Comparison of ENCODE assay signal across 20 cellular contexts in the genomic region with DNA sequence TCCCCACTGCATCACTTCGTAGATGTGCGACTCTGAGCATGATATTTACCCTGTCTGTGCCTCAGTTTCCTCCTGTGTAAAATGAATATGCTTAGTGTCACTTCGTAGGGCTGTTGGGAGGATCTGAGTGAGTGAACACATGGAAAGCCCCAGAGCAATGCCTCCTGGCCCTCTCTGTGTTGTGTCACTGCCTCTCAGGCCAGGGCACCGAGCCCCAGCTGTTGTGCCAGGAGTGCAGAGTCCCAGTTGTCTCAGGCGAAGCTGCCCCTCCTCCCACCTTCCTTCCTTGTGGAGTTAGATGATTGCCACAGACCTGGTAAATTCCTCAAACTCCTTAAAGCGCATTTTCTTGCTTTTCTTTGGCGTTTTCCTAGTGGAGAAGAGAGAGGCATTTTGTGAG. TPM values are rescaled to one million over a fixed set of nuclear protein-coding genes. Genes with fewer than 3 reads are reported as not detected.
DNase-seq lines count a peak whose midpoint lies in the region; ATAC-seq, FAIRE-seq and TF ChIP-seq lines count a peak whose summit lies in the region.
"Had no signal": no experiment of that assay in that cellular context is flagged by ENCODE, and none has a peak within 500 bp of the region (broad histone marks: within the 10 kb centered on the region; RNA-seq: fewer than 3 reads in every experiment).

No MANE protein-coding gene starts in this region.

- H2BK12ac ChIP-seq in mesenchymal stem cell (ENCODE audit: low read length in 2 of 2), result no peak overlapping the region

- WGBS in HepG2 (ENCODE audit: low lambda C conversion rate), result 40% methylated on average over 7 of the region's 7 CpGs
- 78% methylated on average over 7 of the region's 7 CpGs for WGBS in mesenchymal stem cell

- peaks cover 21% of the 10 kb centered on the region for H3K79me2 ChIP-seq in HepG2 (ENCODE audit: insufficient read depth, low read length)

- ATAC-seq in HepG2, result no peak
- ATAC-seq in HG03108 (IDR thresholded peaks at IDR 0.05; ENCODE audit: unreplicated experiment), result no peak
- ATAC-seq: CD8-positive, alpha-beta T cell; HCT116 had no signal

- in situ Hi-C loops in HepG2 (cut with HindIII; ENCODE audit: extremely low pct_ligation_motif_present, low pct_unique_long_range_greater_than_20kb), result no loop called here

- no peak overlapping the region for H2AK5ac ChIP-seq in mesenchymal stem cell (ENCODE audit: low read length, severe bottlenecking)

- H3K27ac ChIP-seq in WERI-Rb-1 (peak overlapping the region; percentile 37), HepG2 (ENCODE audit: extremely low read length, insufficient read depth, low read length) (no peak overlapping the region), mesenchymal stem cell (ENCODE audit: low read length, poor library complexity, severe bottlenecking) (no peak overlapping the region)
- H3K27ac ChIP-seq: 22Rv1, BLaER1, C4-2B, GM23248 had no signal

- no peak overlapping the region for H3K4ac ChIP-seq in mesenchymal stem cell (ENCODE audit: low read depth in 1 of 2, low read length in 2 of 2)

- no peak overlapping the region for H2BK120ac ChIP-seq in mesenchymal stem cell (ENCODE audit: low read depth, low read length)

- H3K9me3 ChIP-seq in WERI-Rb-1 (ENCODE audit: severe bottlenecking) (peaks cover 3% of the 10 kb centered on the region), HepG2 (ENCODE audit: low read length) (no peaks in the 10 kb centered on the region), mesenchymal stem cell (ENCODE audit: control insufficient read depth, low read length) (no peaks in the 10 kb centered on the region)
- H3K9me3 ChIP-seq: BLaER1, Caco-2 had no signal

- H3K18ac ChIP-seq in mesenchymal stem cell (ENCODE audit: low read depth in 1 of 2, low read length in 2 of 2), result no peak overlapping the region

- no peak for TF ChIP-seq RAD21 in HepG2 (CRISPR knock-in tag; IDR thresholded peaks at IDR 0.05)

- H3K4me3 ChIP-seq in WERI-Rb-1 (ENCODE audit: low read depth, low read length), result no peak overlapping the region
- no peak overlapping the region for H3K4me3 ChIP-seq in HepG2 (replicated peaks in 1 of 3; ENCODE audit: insufficient read depth in 1 of 3, low read depth in 2 of 3, low read length in 3 of 3)
- H3K4me3 ChIP-seq in mesenchymal stem cell (ENCODE audit: insufficient read depth in 1 of 2, low read depth in 1 of 2, low read length in 2 of 2), result no peak overlapping the region
- H3K4me3 ChIP-seq: BLaER1, GM23248 had no signal

- H2BK15ac ChIP-seq in mesenchymal stem cell (ENCODE audit: low read depth, poor library complexity, severe bottlenecking), result no peak overlapping the region

- DNase-seq in WERI-Rb-1 (no peak), HepG2 (ENCODE audit: low spot score) (no peak), mesenchymal stem cell (no peak), SHP77 treated with DMSO at 0.1 percent for 48 hours (lab: John Stamatoyannopoulos, UW) (no peak), NK-92 (lab: John Stamatoyannopoulos, UW; ENCODE audit: unreplicated experiment) (no peak)
- DNase-seq: Caco-2; CD4-positive, CD25-positive, alpha-beta regulatory T cell; CD8-positive, alpha-beta T cell; DMS153; DND-41; GM23248; H9 had no signal

- intact Hi-C loops in HepG2 (cut with micrococcal nuclease; ENCODE audit: unreplicated experiment), result no loop called here

- H3K27me3 ChIP-seq in WERI-Rb-1 (ENCODE audit: insufficient read depth, low read depth, severe bottlenecking), result no peaks in the 10 kb centered on the region
- no peaks in the 10 kb centered on the region; a peak in 1 of 5 replicates for H3K27me3 ChIP-seq in HepG2 (ENCODE audit: control insufficient read depth in 1 of 2, insufficient read depth in 2 of 2, low read length in 2 of 2)
- no peaks in the 10 kb centered on the region for H3K27me3 ChIP-seq in mesenchymal stem cell (ENCODE audit: control insufficient read depth in 1 of 2, insufficient read depth in 1 of 2, low read length in 2 of 2)
- H3K27me3 ChIP-seq: BLaER1 had no signal

- TF ChIP-seq POLR2A in HepG2 (IDR thresholded peaks at IDR 0.05; ENCODE audit: insufficient read depth in 1 of 2, low read depth in 2 of 2, low read length in 2 of 2), result no peak

- H2AFZ ChIP-seq in HepG2 (ENCODE audit: low read length) (no peak overlapping the region), mesenchymal stem cell (ENCODE audit: low read depth, low read length) (no peak overlapping the region)
- H2AFZ ChIP-seq: GM23248 had no signal

- no peak for TF ChIP-seq EP300 in HepG2 (IDR thresholded peaks at IDR 0.05; ENCODE audit: low read depth in 2 of 2, low read length in 2 of 2)
- TF ChIP-seq EP300 in HepG2 (CRISPR knock-in tag; IDR thresholded peaks at IDR 0.05; ENCODE audit: borderline replicate concordance), result no peak

- H4K91ac ChIP-seq in mesenchymal stem cell (ENCODE audit: low read length), result peak overlapping the region; percentile 28

- H3K9ac ChIP-seq in HepG2 (ENCODE audit: insufficient read depth, low read depth, low read length), result no peak overlapping the region
- H3K9ac ChIP-seq in mesenchymal stem cell (ENCODE audit: low read length), result no peak overlapping the region
- H3K9ac ChIP-seq: BLaER1, GM23248 had no signal

- no peaks in the 10 kb centered on the region for H3K79me1 ChIP-seq in mesenchymal stem cell (replicated peaks; ENCODE audit: low read length, poor library complexity, severe bottlenecking)

- POLR2A ChIA-PET in HepG2 (lab: Yijun Ruan, JAX), result interaction anchor here (1.2 to 1.7 kb wide), 2 partner anchors 11 to 12 kb away, joined by 3 to 4 read pairs; no protein-coding TSS in a partner anchor

- H3K4me1 ChIP-seq in HepG2 (ENCODE audit: insufficient read depth, low read length) (peaks cover 46% of the 10 kb centered on the region), mesenchymal stem cell (ENCODE audit: control insufficient read depth, insufficient read depth, low read depth, low read length) (no peaks in the 10 kb centered on the region)

- no peak overlapping the region for H3K23ac ChIP-seq in mesenchymal stem cell (ENCODE audit: low read length in 2 of 2)

- H3K36me3 ChIP-seq in WERI-Rb-1 (peaks cover 4% of the 10 kb centered on the region), HepG2 (replicated peaks in 1 of 2; ENCODE audit: control insufficient read depth in 1 of 2, insufficient read depth in 2 of 2, low read length in 2 of 2) (0 out of 5 replicates have a peak, but pooled peaks cover 0 to 3% of the 10 kb centered on the region in 2 experiments), mesenchymal stem cell (ENCODE audit: control insufficient read depth in 1 of 2, insufficient read depth in 2 of 2, low read depth in 1 of 2, low read length in 2 of 2) (peaks cover 0 to 3% of the 10 kb centered on the region in 2 experiments)

- CTCF ChIA-PET in HepG2 (lab: Yijun Ruan, JAX; ENCODE audit: low intra/inter-chr PET ratio, low total read pairs), result no interaction called here

- no peaks in the 10 kb centered on the region for H4K20me1 ChIP-seq in HepG2 (ENCODE audit: insufficient read depth, low read length)

- FAIRE-seq in HepG2 (lab: Jason Lieb, UNC), result no peak
- FAIRE-seq: A204.1, G401.6, GM12892 had no signal

- no peak overlapping the region for H2BK5ac ChIP-seq in mesenchymal stem cell (ENCODE audit: low read depth, low read length, poor library complexity, severe bottlenecking)

- no peak overlapping the region for H4K8ac ChIP-seq in mesenchymal stem cell (ENCODE audit: low read length)

- no TSS peak for BruUV-seq in HepG2 (replicated peaks; lab: Mats Ljungman, UMichigan)

- TF ChIP-seq CTCF in WERI-Rb-1 (IDR thresholded peaks at IDR 0.05; ENCODE audit: low read depth, low read length) (no peak), HepG2 (CRISPR knock-in tag; IDR thresholded peaks at IDR 0.05) (no peak)

- H3K4me2 ChIP-seq in HepG2 (ENCODE audit: low read depth, low read length), result peak overlapping the region; percentile 37; the same call in 1 of the 2 replicates
- H3K4me2 ChIP-seq in mesenchymal stem cell (ENCODE audit: low read length, poor library complexity, severe bottlenecking), result no peak overlapping the region
- H3K4me2 ChIP-seq: BLaER1 had no signal

- H3K14ac ChIP-seq in mesenchymal stem cell (ENCODE audit: low read length in 2 of 2), result no peak overlapping the region

RNA-seq across cellular contexts. Expression of a gene that starts 26.2 kb away (rescaled TPM):
- 0.11 and 0.31 TPM in 2 replicates for total RNA-seq in HepG2 (2016; rRNA removed; fragmentation: Illumina TruSeq; extraction: Trizol)
- 0.18 TPM in 1 of 2 replicates, not detected in the other for total RNA-seq in HepG2 (2016; cell fraction: cytosol; rRNA removed; fragmentation: Illumina TruSeq; extraction: Trizol; ENCODE audit: low read depth)
- 0.07 and 0.26 TPM in 2 replicates for total RNA-seq in HepG2 (2016; cell fraction: insoluble cytoplasmic fraction; rRNA removed; fragmentation: Illumina TruSeq; extraction: Trizol)
- total RNA-seq in HepG2 (2016; cell fraction: membrane; rRNA removed; fragmentation: Illumina TruSeq; extraction: Trizol), result 0.14 and 0.15 TPM in 2 replicates
- 0.34 and 0.50 TPM in 2 replicates for total RNA-seq in HepG2 (2016; cell fraction: nucleus; rRNA removed; fragmentation: Illumina TruSeq; extraction: Trizol)
- 2.4 and 2.9 TPM in 2 replicates for polyA plus RNA-seq in HepG2 (2011; rRNA removed)
- 1.3 and 1.4 TPM in 2 replicates for polyA plus RNA-seq in HepG2 (2011; cell fraction: cytosol; rRNA removed)
- polyA plus RNA-seq in HepG2 (2011; cell fraction: nucleus; rRNA removed), result 9.6 and 10.2 TPM in 2 replicates
- polyA plus RNA-seq in HepG2 (2012), result 2.4 and 3.5 TPM in 2 replicates
- polyA plus RNA-seq in HepG2 (2016; cell fraction: cytosol; fragmentation: Illumina TruSeq; extraction: Trizol; ENCODE audit: low read depth), result 0.06 and 0.17 TPM in 2 replicates
- polyA plus RNA-seq in HepG2 (2016; cell fraction: insoluble cytoplasmic fraction; fragmentation: Illumina TruSeq; extraction: Trizol; ENCODE audit: low read depth), result 0.33 and 0.35 TPM in 2 replicates
- polyA plus RNA-seq in HepG2 (2016; cell fraction: membrane; fragmentation: Illumina TruSeq; extraction: Trizol; ENCODE audit: low read depth), result 0.15 and 0.24 TPM in 2 replicates
- 0.92 and 1.5 TPM in 2 replicates for polyA plus RNA-seq in HepG2 (2016; cell fraction: nucleus; fragmentation: Illumina TruSeq; extraction: Trizol; ENCODE audit: insufficient read depth, low read depth)
- 1.9 and 2.0 TPM in 2 replicates for polyA minus RNA-seq in HepG2 (2011; rRNA and poly(A)+ RNA removed; ENCODE audit: low replicate concordance)
- 0.70 and 0.89 TPM in 2 replicates for polyA minus RNA-seq in HepG2 (2011; cell fraction: cytosol; rRNA and poly(A)+ RNA removed)
- polyA minus RNA-seq in HepG2 (2011; cell fraction: nucleus; rRNA and poly(A)+ RNA removed), result 3.9 and 4.8 TPM in 2 replicates
- 0.39 TPM for polyA plus RNA-seq in mesenchymal stem cell (2013, experiment 1 of 2)
- 0.42 TPM for polyA plus RNA-seq in mesenchymal stem cell (2013, experiment 2 of 2)
- total RNA-seq: GM23248 had no signal
- polyA plus RNA-seq: GM23248 had no signal

RNA-seq across cellular contexts. Expression of a gene that starts 37.5 kb away (rescaled TPM):
- total RNA-seq in HepG2 (2016; rRNA removed; fragmentation: Illumina TruSeq; extraction: Trizol), result 25.3 and 26.9 TPM in 2 replicates
- 5.2 and 7.0 TPM in 2 replicates for total RNA-seq in HepG2 (2016; cell fraction: cytosol; rRNA removed; fragmentation: Illumina TruSeq; extraction: Trizol; ENCODE audit: low read depth)
- total RNA-seq in HepG2 (2016; cell fraction: insoluble cytoplasmic fraction; rRNA removed; fragmentation: Illumina TruSeq; extraction: Trizol), result 25.0 and 27.0 TPM in 2 replicates
- total RNA-seq in HepG2 (2016; cell fraction: membrane; rRNA removed; fragmentation: Illumina TruSeq; extraction: Trizol), result 11.5 and 12.6 TPM in 2 replicates
- 30.2 and 35.1 TPM in 2 replicates for total RNA-seq in HepG2 (2016; cell fraction: nucleus; rRNA removed; fragmentation: Illumina TruSeq; extraction: Trizol)
- 13.7 and 14.9 TPM in 2 replicates for polyA plus RNA-seq in HepG2 (2011; rRNA removed)
- 4.8 and 4.9 TPM in 2 replicates for polyA plus RNA-seq in HepG2 (2011; cell fraction: cytosol; rRNA removed)
- 22.5 and 26.7 TPM in 2 replicates for polyA plus RNA-seq in HepG2 (2011; cell fraction: nucleus; rRNA removed)
- polyA plus RNA-seq in HepG2 (2012), result 10.8 and 12.2 TPM in 2 replicates
- polyA plus RNA-seq in HepG2 (2016; cell fraction: cytosol; fragmentation: Illumina TruSeq; extraction: Trizol; ENCODE audit: low read depth), result 1.9 and 2.1 TPM in 2 replicates
- 21.7 and 24.1 TPM in 2 replicates for polyA plus RNA-seq in HepG2 (2016; cell fraction: insoluble cytoplasmic fraction; fragmentation: Illumina TruSeq; extraction: Trizol; ENCODE audit: low read depth)
- 4.6 and 5.5 TPM in 2 replicates for polyA plus RNA-seq in HepG2 (2016; cell fraction: membrane; fragmentation: Illumina TruSeq; extraction: Trizol; ENCODE audit: low read depth)
- polyA plus RNA-seq in HepG2 (2016; cell fraction: nucleus; fragmentation: Illumina TruSeq; extraction: Trizol; ENCODE audit: insufficient read depth, low read depth), result 43.7 and 51.7 TPM in 2 replicates
- 6.9 and 16.7 TPM in 2 replicates for polyA minus RNA-seq in HepG2 (2011; rRNA and poly(A)+ RNA removed; ENCODE audit: low replicate concordance)
- 4.8 and 6.9 TPM in 2 replicates for polyA minus RNA-seq in HepG2 (2011; cell fraction: cytosol; rRNA and poly(A)+ RNA removed)
- 32.4 and 39.8 TPM in 2 replicates for polyA minus RNA-seq in HepG2 (2011; cell fraction: nucleus; rRNA and poly(A)+ RNA removed)
- 32.0 TPM for polyA plus RNA-seq in mesenchymal stem cell (2013, experiment 1 of 2)
- 31.3 TPM for polyA plus RNA-seq in mesenchymal stem cell (2013, experiment 2 of 2)

RNA-seq across cellular contexts. Expression of a gene that starts 37.8 kb away (rescaled TPM):
- 10.3 and 10.8 TPM in 2 replicates for total RNA-seq in HepG2 (2016; rRNA removed; fragmentation: Illumina TruSeq; extraction: Trizol)
- total RNA-seq in HepG2 (2016; cell fraction: cytosol; rRNA removed; fragmentation: Illumina TruSeq; extraction: Trizol; ENCODE audit: low read depth), result 1.7 and 3.1 TPM in 2 replicates
- 9.7 and 10.0 TPM in 2 replicates for total RNA-seq in HepG2 (2016; cell fraction: insoluble cytoplasmic fraction; rRNA removed; fragmentation: Illumina TruSeq; extraction: Trizol)
- 3.2 and 3.8 TPM in 2 replicates for total RNA-seq in HepG2 (2016; cell fraction: membrane; rRNA removed; fragmentation: Illumina TruSeq; extraction: Trizol)
- total RNA-seq in HepG2 (2016; cell fraction: nucleus; rRNA removed; fragmentation: Illumina TruSeq; extraction: Trizol), result 13.1 and 17.6 TPM in 2 replicates
- 9.1 and 10.1 TPM in 2 replicates for polyA plus RNA-seq in HepG2 (2011; rRNA removed)
- polyA plus RNA-seq in HepG2 (2011; cell fraction: cytosol; rRNA removed), result 6.0 and 7.1 TPM in 2 replicates
- 39.5 and 68.7 TPM in 2 replicates for polyA plus RNA-seq in HepG2 (2011; cell fraction: nucleus; rRNA removed)
- polyA plus RNA-seq in HepG2 (2012), result 8.5 and 8.9 TPM in 2 replicates
- 1.0 and 2.0 TPM in 2 replicates for polyA plus RNA-seq in HepG2 (2016; cell fraction: cytosol; fragmentation: Illumina TruSeq; extraction: Trizol; ENCODE audit: low read depth)
- polyA plus RNA-seq in HepG2 (2016; cell fraction: insoluble cytoplasmic fraction; fragmentation: Illumina TruSeq; extraction: Trizol; ENCODE audit: low read depth), result 6.8 and 7.9 TPM in 2 replicates
- 1.5 and 2.2 TPM in 2 replicates for polyA plus RNA-seq in HepG2 (2016; cell fraction: membrane; fragmentation: Illumina TruSeq; extraction: Trizol; ENCODE audit: low read depth)
- 31.1 and 32.0 TPM in 2 replicates for polyA plus RNA-seq in HepG2 (2016; cell fraction: nucleus; fragmentation: Illumina TruSeq; extraction: Trizol; ENCODE audit: insufficient read depth, low read depth)
- 44.2 and 53.6 TPM in 2 replicates for polyA minus RNA-seq in HepG2 (2011; rRNA and poly(A)+ RNA removed; ENCODE audit: low replicate concordance)
- polyA minus RNA-seq in HepG2 (2011; cell fraction: cytosol; rRNA and poly(A)+ RNA removed), result 4.7 and 7.2 TPM in 2 replicates
- polyA minus RNA-seq in HepG2 (2011; cell fraction: nucleus; rRNA and poly(A)+ RNA removed), result 22.0 and 30.6 TPM in 2 replicates
- 8.0 TPM for polyA plus RNA-seq in mesenchymal stem cell (2013, experiment 1 of 2)
- polyA plus RNA-seq in mesenchymal stem cell (2013, experiment 2 of 2), result 8.2 TPM
